Comparison of ENCODE assay signal across 8 cellular contexts in genomic region chr22:19986410-19987341, GRCh38. TPM values are rescaled to one million over a fixed set of nuclear protein-coding genes. Genes with fewer than 3 reads are reported as not detected.
A peak's percentile ranks its signal among the peaks of the same experiment; 100 is the strongest.
DNase-seq lines count a peak whose midpoint lies in the region; ATAC-seq, FAIRE-seq and TF ChIP-seq lines count a peak whose summit lies in the region.

No MANE protein-coding gene starts in this region.

- ATAC-seq in heart left ventricle (peak; percentile 17 to 87 (median 70)), GM21528 (IDR thresholded peaks at IDR 0.05; ENCODE audit: low FRiP score, unreplicated experiment) (no peak)

- H3K27me3 ChIP-seq in SU-DHL-6 (ENCODE audit: low read length) (no peaks in the 10 kb centered on the region), adrenal gland (no peaks in the 10 kb centered on the region), heart left ventricle (no peaks in the 10 kb centered on the region), trophoblast cell (ENCODE audit: insufficient read depth, low read length) (no peaks in the 10 kb centered on the region)

- no peak overlapping the region for H2AFZ ChIP-seq in SU-DHL-6 (ENCODE audit: low read depth, low read length, severe bottlenecking)
- peak overlapping the region; percentile 55 for H2AFZ ChIP-seq in trophoblast cell (ENCODE audit: insufficient read depth, low read length, poor library complexity)

- H2BK120ac ChIP-seq in trophoblast cell (ENCODE audit: insufficient read depth, low read length, poor library complexity): no peak overlapping the region

- H4K20me1 ChIP-seq in SU-DHL-6 (ENCODE audit: low read depth, low read length): no peaks in the 10 kb centered on the region

- H3K4me1 ChIP-seq in adrenal gland (replicated peaks in 1 of 2) (peaks cover 8 to 31% of the 10 kb centered on the region in 2 donors), heart left ventricle (peaks cover 4 to 78% (median 50%) of the 10 kb centered on the region in 12 donors), trophoblast cell (ENCODE audit: control insufficient read depth in 1 of 2, insufficient read depth in 2 of 2, low read length in 2 of 2) (peaks cover 13 to 14% of the 10 kb centered on the region in 2 experiments)

- H3K27ac ChIP-seq in SU-DHL-6 (ENCODE audit: low read depth, low read length) (no peak overlapping the region), adrenal gland (peak overlapping the region in 2 of 5 donors; percentile 77 to 87), heart left ventricle (peak overlapping the region; percentile 72 to 98 (median 92)), trophoblast cell (ENCODE audit: low read depth, low read length) (no peak overlapping the region)

- H3K9ac ChIP-seq in SU-DHL-6 (ENCODE audit: low read length): no peak overlapping the region
- H3K9ac ChIP-seq in trophoblast cell (ENCODE audit: low read length): peak overlapping the region; percentile 64

- no peak overlapping the region for H2BK5ac ChIP-seq in trophoblast cell (ENCODE audit: low read depth, low read length, poor library complexity)

- no peaks in the 10 kb centered on the region for H3K9me3 Mint-ChIP-seq in type B pancreatic cell

- DNase-seq in GM12891 (ENCODE audit: insufficient read length, low spot score): peak; percentile 100
- peak; percentile 49 for DNase-seq in LHCN-M2 (ENCODE audit: low read depth)
- peak; percentile 70 to 84 (median 79) for DNase-seq in adrenal gland
- DNase-seq in heart left ventricle: peak; percentile 85 to 93 (median 87)
- peak; percentile 47 to 79 for DNase-seq in trophoblast cell
- peak; percentile 89 for DNase-seq in type B pancreatic cell (ENCODE audit: extremely low spot score, unreplicated experiment)

- H3K27me3 Mint-ChIP-seq in type B pancreatic cell: no peaks in the 10 kb centered on the region

- H3K4me1 Mint-ChIP-seq in type B pancreatic cell (ENCODE audit: unreplicated experiment): no peaks in the 10 kb centered on the region

- peak overlapping the region; percentile 41 for H3K14ac ChIP-seq in trophoblast cell (ENCODE audit: low read length)

- no peak for TF ChIP-seq CTCF in SU-DHL-6 (IDR thresholded peaks at IDR 0.05; ENCODE audit: insufficient read depth, low read length, poor library complexity, severe bottlenecking)
- no peak for TF ChIP-seq CTCF in adrenal gland (IDR thresholded peaks at IDR 0.05)
- no peak for TF ChIP-seq CTCF in heart left ventricle (IDR thresholded peaks at IDR 0.05)
- no peak for TF ChIP-seq CTCF in type B pancreatic cell (conservative IDR thresholded peaks at IDR 0.05)

- no peak overlapping the region for H3K23ac ChIP-seq in trophoblast cell (ENCODE audit: low read length)

- peak overlapping the region; percentile 64 for H3K27ac Mint-ChIP-seq in type B pancreatic cell

- H3K4me2 ChIP-seq in SU-DHL-6 (ENCODE audit: low read depth, low read length, poor library complexity, severe bottlenecking): peak overlapping the region; percentile 37
- H3K4me2 ChIP-seq in trophoblast cell (ENCODE audit: low read length): peak overlapping the region; percentile 94

- peak; percentile 76 for FAIRE-seq in GM12891 (lab: Jason Lieb, UNC)

- TF ChIP-seq POLR2A in GM12891 (IDR thresholded peaks at IDR 0.05; ENCODE audit: low read depth, low read length): no peak
- peak; percentile 68 to 76 for TF ChIP-seq POLR2A in adrenal gland (IDR thresholded peaks at IDR 0.05)
- TF ChIP-seq POLR2A in heart left ventricle (IDR thresholded peaks at IDR 0.05): peak; percentile 93 to 95

- no peak overlapping the region for H2AK5ac ChIP-seq in trophoblast cell (ENCODE audit: low read length)

- H4K91ac ChIP-seq in trophoblast cell (ENCODE audit: low read depth, low read length): peak overlapping the region; percentile 32

- no peaks in the 10 kb centered on the region for H3K9me2 ChIP-seq in SU-DHL-6 (replicated peaks; ENCODE audit: insufficient read depth, low read length)

- intact Hi-C loops in adrenal gland (cut with DNase I) (no loop called here), heart left ventricle (cut with DNase I) (loop anchor here in 1 of 10 donors (2.0 to 5.0 kb wide), 2 partner anchors 30 to 96 kb away; partner anchors contain the start of genes ARVCF and DGCR8)

- no peaks in the 10 kb centered on the region for H3K79me1 ChIP-seq in trophoblast cell (ENCODE audit: low read length)

- WGBS in adrenal gland, 4 donors: 2 to 5% (median 4%) methylated on average over 10 to 75 of the region's 76 CpGs
- WGBS in heart left ventricle, 4 donors: 0 to 2% (median 1%) methylated on average over 8 to 76 of the region's 76 CpGs
- no CpG with 5 or more reads among the region's 76 CpGs for WGBS in trophoblast cell (ENCODE audit: extremely low coverage, insufficient coverage, insufficient read length)

- H3K9me3 ChIP-seq in SU-DHL-6 (ENCODE audit: insufficient read depth, low read length): no peaks in the 10 kb centered on the region
- no peaks in the 10 kb centered on the region for H3K9me3 ChIP-seq in adrenal gland (replicated peaks in 1 of 3)
- no peaks in the 10 kb centered on the region for H3K9me3 ChIP-seq in heart left ventricle
- no peaks in the 10 kb centered on the region for H3K9me3 ChIP-seq in trophoblast cell (ENCODE audit: insufficient read depth, low read depth, low read length)

- H3K79me2 ChIP-seq in SU-DHL-6 (ENCODE audit: insufficient read depth, low read length) (no peaks in the 10 kb centered on the region), trophoblast cell (ENCODE audit: control insufficient read depth, insufficient read depth, low read length, poor library complexity) (peaks cover 2% of the 10 kb centered on the region)

- no peaks in the 10 kb centered on the region for H3K36me3 ChIP-seq in SU-DHL-6 (ENCODE audit: low read length)
- H3K36me3 ChIP-seq in adrenal gland (replicated peaks in 1 of 2): peaks cover 0 to under 1% of the 10 kb centered on the region in 2 donors
- peaks cover 0 to 3% (median 0%) of the 10 kb centered on the region in 9 donors for H3K36me3 ChIP-seq in heart left ventricle
- H3K36me3 ChIP-seq in trophoblast cell (ENCODE audit: control insufficient read depth in 1 of 2, insufficient read depth in 2 of 2, low read length in 2 of 2): no peaks in the 10 kb centered on the region

- H4K8ac ChIP-seq in trophoblast cell (ENCODE audit: low read depth, low read length): peak overlapping the region; percentile 61

- H3F3A ChIP-seq in SU-DHL-6 (ENCODE audit: insufficient read depth): no peaks in the 10 kb centered on the region

- no peak overlapping the region for H4K12ac ChIP-seq in trophoblast cell (ENCODE audit: low read depth, low read length)

- H3K4me3 ChIP-seq in SU-DHL-6 (ENCODE audit: insufficient read depth, low read length, poor library complexity, severe bottlenecking): peak overlapping the region; percentile 46
- peak overlapping the region in 2 of 4 donors; percentile 62 to 68 for H3K4me3 ChIP-seq in adrenal gland
- H3K4me3 ChIP-seq in heart left ventricle: peak overlapping the region; percentile 58 to 96 (median 86)
- H3K4me3 ChIP-seq in trophoblast cell (ENCODE audit: low read depth, low read length): peak overlapping the region; percentile 74

- H3K36me3 Mint-ChIP-seq in type B pancreatic cell: no peaks in the 10 kb centered on the region

- peak overlapping the region; percentile 54 for H3K18ac ChIP-seq in trophoblast cell (ENCODE audit: low read length)

- H3K4ac ChIP-seq in trophoblast cell (ENCODE audit: low read depth, low read length): no peak overlapping the region

- H3K4me3 Mint-ChIP-seq in type B pancreatic cell: peak overlapping the region; percentile 88

- no peak overlapping the region for H2BK12ac ChIP-seq in trophoblast cell (ENCODE audit: low read length)

TF ChIP-seq in GM12891, 5 proteins besides CTCF, POLR2A, EP300 and RAD21:
- TF ChIP-seq POLR2AphosphoS5 (IDR thresholded peaks at IDR 0.05; ENCODE audit: low read depth, low read length) (no peak), PAX5 (IDR thresholded peaks at IDR 0.05; ENCODE audit: insufficient read depth, low read length, severe bottlenecking) (no peak), POU2F2 (IDR thresholded peaks at IDR 0.05; ENCODE audit: low read depth, low read length) (no peak), TAF1 (IDR thresholded peaks at IDR 0.05; ENCODE audit: low read depth, low read length) (no peak), SPI1 (IDR thresholded peaks at IDR 0.05; ENCODE audit: low read depth, low read length) (no peak)

RNA-seq across cellular contexts. Expression of gene ARVCF, which starts 29.9 kb away (rescaled TPM):
- 0.37 TPM for polyA plus RNA-seq in GM12891 (2012; ENCODE audit: low read depth, missing spikeins)
- total RNA-seq in LHCN-M2 (2014; rRNA removed) (4.5 and 6.4 TPM in 2 replicates), adrenal gland (10 to 100 TPM in 6 of 8 donors, 1 to 10 TPM in 2; 8.5 to 46.1 (median 23.9) TPM), heart left ventricle (10 to 100 TPM; 21.2 to 46.6 (median 33.3) TPM), type B pancreatic cell (ENCODE audit: low replicate concordance) (40.8 and 55.3 TPM in 2 replicates)
- 2.7 TPM for polyA plus RNA-seq in LHCN-M2 (2012)
- polyA plus RNA-seq in adrenal gland (10 to 100 TPM in 2 of 3 donors, 1 to 10 TPM in 1; 1.2 to 74.8 (median 18.8) TPM), heart left ventricle (10 to 100 TPM; 33.0 to 39.2 TPM)
- polyA plus RNA-seq in trophoblast cell (2013): 5.7 and 5.9 TPM in 2 replicates

RNA-seq across cellular contexts. Expression of gene TANGO2, which starts 34.2 kb away (rescaled TPM):
- 11.5 TPM for polyA plus RNA-seq in GM12891 (2012; ENCODE audit: low read depth, missing spikeins)
- total RNA-seq in LHCN-M2 (2014; rRNA removed) (24.0 and 30.8 TPM in 2 replicates), adrenal gland (10 to 100 TPM; 36.3 to 87.0 (median 48.3) TPM), heart left ventricle (100 to 1,000 TPM in 3 of 9 donors, 10 to 100 TPM in 6; 55.6 to 341 (median 83.7) TPM), type B pancreatic cell (ENCODE audit: low replicate concordance) (17.4 and 32.1 TPM in 2 replicates)
- 30.3 TPM for polyA plus RNA-seq in LHCN-M2 (2012)
- polyA plus RNA-seq in adrenal gland (10 to 100 TPM; 25.1 to 42.6 (median 38.5) TPM), heart left ventricle (10 to 100 TPM; 51.3 to 63.0 TPM)
- polyA plus RNA-seq in trophoblast cell (2013): 13.5 and 14.9 TPM in 2 replicates

RNA-seq across cellular contexts. Expression of gene TXNRD2, which starts 45.1 kb away (rescaled TPM):
- polyA plus RNA-seq in GM12891 (2012; ENCODE audit: low read depth, missing spikeins): 13.3 TPM
- total RNA-seq in LHCN-M2 (2014; rRNA removed) (39.5 TPM in 2 replicates), adrenal gland (10 to 100 TPM; 41.7 to 74.2 (median 56.5) TPM), heart left ventricle (10 to 100 TPM; 23.5 to 42.5 (median 33.5) TPM), type B pancreatic cell (ENCODE audit: low replicate concordance) (13.2 and 25.1 TPM in 2 replicates)
- polyA plus RNA-seq in LHCN-M2 (2012): 56.9 TPM
- polyA plus RNA-seq in adrenal gland (100 to 1,000 TPM in 2 of 3 donors, 10 to 100 TPM in 1; 39.6 to 171 (median 148) TPM), heart left ventricle (10 to 100 TPM; 23.4 to 60.2 TPM)
- polyA plus RNA-seq in trophoblast cell (2013): 2.2 and 2.6 TPM in 2 replicates

RNA-seq across cellular contexts. Expression of gene COMT, which starts 45.1 kb away (rescaled TPM):
- polyA plus RNA-seq in GM12891 (2012; ENCODE audit: low read depth, missing spikeins): 69.5 TPM
- 290 and 350 TPM in 2 replicates for total RNA-seq in LHCN-M2 (2014; rRNA removed)
- polyA plus RNA-seq in LHCN-M2 (2012): 274 TPM
- 100 to 1,000 TPM; 268 to 743 (median 528) TPM for total RNA-seq in adrenal gland
- polyA plus RNA-seq in adrenal gland: 100 to 1,000 TPM in 1 of 3 donors, 10 to 100 TPM in 2; 51.3 to 220 (median 65.5) TPM
- 100 to 1,000 TPM in 8 of 9 donors, 10 to 100 TPM in 1; 69.7 to 195 (median 119) TPM for total RNA-seq in heart left ventricle
- polyA plus RNA-seq in heart left ventricle: 100 to 1,000 TPM in 1 of 2 donors, 10 to 100 TPM in 1; 84.7 to 249 TPM
- polyA plus RNA-seq in trophoblast cell (2013): 16.0 and 18.0 TPM in 2 replicates
- 87.2 and 87.4 TPM in 2 replicates for total RNA-seq in type B pancreatic cell (ENCODE audit: low replicate concordance)

Comparison
In these comparisons a context has a peak if more than half of its experiments do, and no peak if none do; other contexts are left out.
1. DNase-seq: peak in every context shown above with its lines; median percentile 100 in GM12891; 89 in type B pancreatic cell; 87 in heart left ventricle; 79 in adrenal gland; 63 in trophoblast cell; 49 in LHCN-M2.
2. H3K27ac ChIP-seq: peak in heart left ventricle (12 of 12); none in SU-DHL-6 (single experiment) and trophoblast cell (single experiment).